ENCODE assay signal across 8 cellular contexts in the genomic region with DNA sequence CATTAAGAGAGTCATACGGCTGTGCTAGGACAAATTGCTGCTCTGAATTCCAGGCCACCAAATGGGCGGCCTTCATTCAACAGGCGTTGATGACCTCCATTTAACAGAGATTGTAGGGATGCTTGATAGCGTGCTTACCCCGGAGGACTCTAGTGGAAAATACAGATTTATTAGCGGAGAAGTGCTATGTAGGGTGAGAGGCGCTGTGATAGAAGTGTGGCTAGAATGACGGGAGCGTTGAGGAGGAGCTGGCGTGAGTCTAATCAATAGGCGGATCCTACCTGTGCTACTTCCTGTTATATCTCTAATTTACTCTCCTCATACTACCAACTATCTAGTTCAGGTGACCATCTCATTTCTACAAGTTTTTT. TPM values are rescaled to one million over a fixed set of nuclear protein-coding genes. Genes with fewer than 3 reads are reported as not detected.
DNase-seq lines count a peak whose midpoint lies in the region; ATAC-seq and TF ChIP-seq lines count a peak whose summit lies in the region.

No MANE protein-coding gene starts in this region.

- H3K4me1 ChIP-seq in skeletal muscle tissue (ENCODE audit: control insufficient read depth in 3 of 3, insufficient read depth in 3 of 3, low read length in 3 of 3), result peaks cover 5 to 23% (median 12%) of the 10 kb centered on the region in 3 donors

- H3K36me3 ChIP-seq in BJ (ENCODE audit: control insufficient read depth, insufficient read depth, low read length) (no peaks in the 10 kb centered on the region; the same call in none of the 2 replicates), skeletal muscle tissue (ENCODE audit: control insufficient read depth in 3 of 3, insufficient read depth in 3 of 3, low read length in 3 of 3) (peaks cover 0 to 6% (median 2%) of the 10 kb centered on the region in 3 donors)

- no peaks in the 10 kb centered on the region for H3K9me3 ChIP-seq in skeletal muscle tissue (ENCODE audit: control insufficient read depth in 3 of 3, low read length in 3 of 3)

- DNase-seq in BJ (ENCODE audit: low read depth), result no peak
- no peak for DNase-seq in LNCaP clone FGC (ENCODE audit: low read depth)
- DNase-seq in activated CD4-positive, alpha-beta memory T cell treated with anti-CD3 and anti-CD28 coated beads, Interleukin-2, amount 10 ng/mL, durations not matched to agents 7 days and 5 days, result peak; percentile 21
- no peak for DNase-seq in glutamatergic neuron
- no peak for DNase-seq in HuH-7 (ENCODE audit: low spot score)

- H3K9me3 Mint-ChIP-seq in activated CD4-positive, alpha-beta memory T cell treated with anti-CD3 and anti-CD28 coated beads, Interleukin-2, amount 10 ng/mL, durations not matched to agents 7 days and 5 days, result no peaks in the 10 kb centered on the region
- peaks cover 2% of the 10 kb centered on the region for H3K9me3 Mint-ChIP-seq in glutamatergic neuron (ENCODE audit: unreplicated experiment)

- peaks cover 21% of the 10 kb centered on the region for H3K4me1 Mint-ChIP-seq in activated CD4-positive, alpha-beta memory T cell treated with anti-CD3 and anti-CD28 coated beads, Interleukin-2, amount 10 ng/mL, durations not matched to agents 7 days and 5 days
- H3K4me1 Mint-ChIP-seq in glutamatergic neuron (ENCODE audit: low read depth, unreplicated experiment), result peaks cover 10% of the 10 kb centered on the region

- peak overlapping the region; percentile 89 for H3K27ac Mint-ChIP-seq in activated CD4-positive, alpha-beta memory T cell treated with anti-CD3 and anti-CD28 coated beads, Interleukin-2, amount 10 ng/mL, durations not matched to agents 7 days and 5 days
- peak overlapping the region; percentile 91 for H3K27ac Mint-ChIP-seq in glutamatergic neuron (ENCODE audit: unreplicated experiment)

- H3K4me3 ChIP-seq in BJ (ENCODE audit: low read depth, low read length) (peak overlapping the region; percentile 63), LNCaP clone FGC (ENCODE audit: low read depth, low read length) (peak overlapping the region; percentile 74), skeletal muscle tissue (ENCODE audit: low read length in 3 of 3) (peak overlapping the region; percentile 96 to 100 (median 97))

- peak; percentile 27 for ATAC-seq in GM18909 (IDR thresholded peaks at IDR 0.05; ENCODE audit: poor library complexity, unreplicated experiment)
- no peak for ATAC-seq in HG03520 (IDR thresholded peaks at IDR 0.05; ENCODE audit: unreplicated experiment)

- H3K27me3 Mint-ChIP-seq in activated CD4-positive, alpha-beta memory T cell treated with anti-CD3 and anti-CD28 coated beads, Interleukin-2, amount 10 ng/mL, durations not matched to agents 7 days and 5 days, result no peaks in the 10 kb centered on the region
- H3K27me3 Mint-ChIP-seq in glutamatergic neuron (ENCODE audit: unreplicated experiment), result peaks cover 3% of the 10 kb centered on the region

- POLR2A ChIA-PET in BJ (lab: Charles Lee), result no interaction called here
- POLR2A ChIA-PET in activated CD4-positive, alpha-beta memory T cell treated with anti-CD3 and anti-CD28 coated beads, Interleukin-2, amount 10 ng/mL, durations not matched to agents 7 days and 5 days (lab: Charles Lee), result interaction anchor here (0.6 to 0.7 kb wide), 2 partner anchors 12 to 467 kb away, joined by 3 read pairs; a partner anchor contains a TSS

- peak overlapping the region; percentile 89 for H3K4me3 Mint-ChIP-seq in activated CD4-positive, alpha-beta memory T cell treated with anti-CD3 and anti-CD28 coated beads, Interleukin-2, amount 10 ng/mL, durations not matched to agents 7 days and 5 days
- peak overlapping the region; percentile 93 for H3K4me3 Mint-ChIP-seq in glutamatergic neuron (ENCODE audit: unreplicated experiment)

- H3K36me3 Mint-ChIP-seq in activated CD4-positive, alpha-beta memory T cell treated with anti-CD3 and anti-CD28 coated beads, Interleukin-2, amount 10 ng/mL, durations not matched to agents 7 days and 5 days (ENCODE audit: low read depth), result peaks cover 9% of the 10 kb centered on the region
- H3K36me3 Mint-ChIP-seq in glutamatergic neuron (ENCODE audit: unreplicated experiment), result no peaks in the 10 kb centered on the region

- no peak for TF ChIP-seq CTCF in BJ (IDR thresholded peaks at IDR 0.05; ENCODE audit: insufficient read depth, low read depth, low read length)
- no peak for TF ChIP-seq CTCF in LNCaP clone FGC (IDR thresholded peaks at IDR 0.05; ENCODE audit: control insufficient read depth, extremely low read depth, insufficient read depth)
- TF ChIP-seq CTCF in glutamatergic neuron (IDR thresholded peaks at IDR 0.05; ENCODE audit: partially characterized antibody, unreplicated experiment), result no peak

- peak overlapping the region; percentile 85 for H3K27ac ChIP-seq in skeletal muscle tissue (ENCODE audit: low read depth, low read length)

- H3K27me3 ChIP-seq in BJ (ENCODE audit: control insufficient read depth, insufficient read depth, low read length) (no peaks in the 10 kb centered on the region), skeletal muscle tissue (ENCODE audit: control insufficient read depth in 3 of 3, insufficient read depth in 3 of 3, low read length in 3 of 3) (no peaks in the 10 kb centered on the region)

- CTCF ChIA-PET in BJ (lab: Yijun Ruan, JAX), result no interaction called here
- CTCF ChIA-PET in activated CD4-positive, alpha-beta memory T cell treated with anti-CD3 and anti-CD28 coated beads, Interleukin-2, amount 10 ng/mL, durations not matched to agents 7 days and 5 days (lab: Charles Lee), result no interaction called here

- H3K9ac ChIP-seq in skeletal muscle tissue (ENCODE audit: low read depth in 1 of 3, low read length in 3 of 3), result peak overlapping the region; percentile 96 to 98 (median 98)

RNA-seq across cellular contexts. Expression of a gene that starts 0.7 kb away (rescaled TPM):
- 45.8 and 52.1 TPM in 2 replicates for polyA plus RNA-seq in BJ (2011; rRNA removed)
- polyA minus RNA-seq in BJ (2011; rRNA and poly(A)+ RNA removed), result 12.8 and 16.4 TPM in 2 replicates
- total RNA-seq in activated CD4-positive, alpha-beta memory T cell treated with anti-CD3 and anti-CD28 coated beads, Interleukin-2, amount 10 ng/mL, durations not matched to agents 7 days and 5 days, result 10 to 100 TPM; 30.9 to 31.8 TPM
- total RNA-seq in glutamatergic neuron (ENCODE audit: unreplicated experiment) (27.4 TPM), skeletal muscle tissue (64.2 TPM)

RNA-seq across cellular contexts. Expression of a gene that starts 15.1 kb away (rescaled TPM):
- polyA plus RNA-seq in BJ (2011; rRNA removed), result 0.63 and 1.0 TPM in 2 replicates
- 0.81 and 0.87 TPM in 2 replicates for polyA minus RNA-seq in BJ (2011; rRNA and poly(A)+ RNA removed)
- total RNA-seq in activated CD4-positive, alpha-beta memory T cell treated with anti-CD3 and anti-CD28 coated beads, Interleukin-2, amount 10 ng/mL, durations not matched to agents 7 days and 5 days, result not detected
- total RNA-seq in glutamatergic neuron (ENCODE audit: unreplicated experiment) (1.6 TPM), skeletal muscle tissue (1.0 TPM)
